23 cellular contexts compared by ENCODE assay signal in genomic region chr2:46146866-46147502, GRCh38.
DNase-seq lines count a peak whose midpoint lies in the region; ATAC-seq and TF ChIP-seq lines count a peak whose summit lies in the region.
"Had no signal": no experiment of that assay in that cellular context is flagged by ENCODE, and none has a peak within 500 bp of the region (broad histone marks: within the 10 kb centered on the region; RNA-seq: fewer than 3 reads in every experiment).

No MANE protein-coding gene starts in this region.

- peak overlapping the region; percentile 48 for H3K4me2 ChIP-seq in Karpas-422 (ENCODE audit: low read depth, low read length, poor library complexity, severe bottlenecking)

- H3K36me3 Mint-ChIP-seq in activated naive CD8-positive, alpha-beta T cell treated with anti-CD3 and anti-CD28 coated beads, Interleukin-2, amount 10 ng/mL, durations not matched to agents 7 days and 5 days = no peaks in the 10 kb centered on the region
- peaks cover 12 to 38% of the 10 kb centered on the region in 2 donors for H3K36me3 Mint-ChIP-seq in stimulated activated naive B cell treated with anti-CD40 and anti-IgM and Interleukin-4, amounts not matched to agents 10 μg/mL and 1 μg/mL and 100 μg/mL, for 72 hours
- peaks cover 12% of the 10 kb centered on the region for H3K36me3 Mint-ChIP-seq in CD4-positive, alpha-beta T cell (ENCODE audit: low read depth)

- no peaks in the 10 kb centered on the region for H3K9me3 Mint-ChIP-seq in activated naive CD8-positive, alpha-beta T cell treated with anti-CD3 and anti-CD28 coated beads, Interleukin-2, amount 10 ng/mL, durations not matched to agents 7 days and 5 days
- H3K9me3 Mint-ChIP-seq in stimulated activated naive B cell treated with anti-CD40 and anti-IgM and Interleukin-4, amounts not matched to agents 10 μg/mL and 1 μg/mL and 100 μg/mL, for 72 hours = no peaks in the 10 kb centered on the region
- no peaks in the 10 kb centered on the region for H3K9me3 Mint-ChIP-seq in CD4-positive, alpha-beta T cell
- H3K9me3 Mint-ChIP-seq: naive thymus-derived CD8-positive, alpha-beta T cell; T-helper 1 cell treated with Interleukin-12 subunit alpha and Interleukin-12 subunit beta and Interleukin-4 antibody, amounts not matched to agents 30 μg/mL and 1 μg/mL, for 36 hours had no signal

- H3K36me3 ChIP-seq in left ventricle myocardium inferior (peaks cover under 1% of the 10 kb centered on the region), Karpas-422 (ENCODE audit: insufficient read depth, low read length) (peaks cover 17% of the 10 kb centered on the region; the same call in 1 of the 2 replicates)
- H3K36me3 ChIP-seq: adrenal gland had no signal

- H3K9me3 ChIP-seq in left ventricle myocardium inferior (replicated peaks) = no peaks in the 10 kb centered on the region
- H3K9me3 ChIP-seq in right cardiac atrium (ENCODE audit: control insufficient read depth, low read length) = no peaks in the 10 kb centered on the region
- H3K9me3 ChIP-seq in Karpas-422 (ENCODE audit: low read length) = no peaks in the 10 kb centered on the region
- H3K9me3 ChIP-seq in CD4-positive, alpha-beta T cell (ENCODE audit: control insufficient read depth, low read length) = no peaks in the 10 kb centered on the region
- H3K9me3 ChIP-seq: adrenal gland, tibial artery had no signal

- POLR2A ChIA-PET in activated naive CD8-positive, alpha-beta T cell treated with anti-CD3 and anti-CD28 coated beads, Interleukin-2, amount 10 ng/mL, durations not matched to agents 7 days and 5 days (lab: Charles Lee) = no interaction called here
- POLR2A ChIA-PET in CD4-positive, alpha-beta T cell (lab: Charles Lee) = no interaction called here

- no peaks in the 10 kb centered on the region for H3K27me3 Mint-ChIP-seq in activated naive CD8-positive, alpha-beta T cell treated with anti-CD3 and anti-CD28 coated beads, Interleukin-2, amount 10 ng/mL, durations not matched to agents 7 days and 5 days
- no peaks in the 10 kb centered on the region for H3K27me3 Mint-ChIP-seq in stimulated activated naive B cell treated with anti-CD40 and anti-IgM and Interleukin-4, amounts not matched to agents 10 μg/mL and 1 μg/mL and 100 μg/mL, for 72 hours
- H3K27me3 Mint-ChIP-seq in CD4-positive, alpha-beta T cell = no peaks in the 10 kb centered on the region
- H3K27me3 Mint-ChIP-seq: naive thymus-derived CD8-positive, alpha-beta T cell had no signal

- no peak for TF ChIP-seq CTCF in left ventricle myocardium inferior (IDR thresholded peaks at IDR 0.05; ENCODE audit: borderline replicate concordance)
- no peak for TF ChIP-seq CTCF in CD4-positive, alpha-beta T cell (IDR thresholded peaks at IDR 0.05)

- H3K27ac Mint-ChIP-seq in activated naive CD8-positive, alpha-beta T cell treated with anti-CD3 and anti-CD28 coated beads, Interleukin-2, amount 10 ng/mL, durations not matched to agents 7 days and 5 days = no peak overlapping the region
- peak overlapping the region; percentile 56 for H3K27ac Mint-ChIP-seq in stimulated activated naive B cell treated with anti-CD40 and anti-IgM and Interleukin-4, amounts not matched to agents 10 μg/mL and 1 μg/mL and 100 μg/mL, for 72 hours
- no peak overlapping the region for H3K27ac Mint-ChIP-seq in CD4-positive, alpha-beta T cell
- H3K27ac Mint-ChIP-seq: T-helper 1 cell treated with Interleukin-12 subunit alpha and Interleukin-12 subunit beta and Interleukin-4 antibody, amounts not matched to agents 30 μg/mL and 1 μg/mL, for 36 hours had no signal

- H3K4me1 ChIP-seq in left ventricle myocardium inferior (peaks cover 37% of the 10 kb centered on the region), right cardiac atrium (ENCODE audit: control insufficient read depth, insufficient read depth, low read length) (peaks cover 6% of the 10 kb centered on the region), Karpas-422 (ENCODE audit: low read length) (peaks cover 58% of the 10 kb centered on the region)

- H3K4me3 Mint-ChIP-seq in activated naive CD8-positive, alpha-beta T cell treated with anti-CD3 and anti-CD28 coated beads, Interleukin-2, amount 10 ng/mL, durations not matched to agents 7 days and 5 days = peak overlapping the region; percentile 11
- no peak overlapping the region for H3K4me3 Mint-ChIP-seq in stimulated activated naive B cell treated with anti-CD40 and anti-IgM and Interleukin-4, amounts not matched to agents 10 μg/mL and 1 μg/mL and 100 μg/mL, for 72 hours
- no peak overlapping the region for H3K4me3 Mint-ChIP-seq in CD4-positive, alpha-beta T cell
- H3K4me3 Mint-ChIP-seq: naive thymus-derived CD8-positive, alpha-beta T cell; T-helper 1 cell treated with Interleukin-12 subunit alpha and Interleukin-12 subunit beta and Interleukin-4 antibody, amounts not matched to agents 30 μg/mL and 1 μg/mL, for 36 hours had no signal

- H3K9me2 ChIP-seq in Karpas-422 (replicated peaks; ENCODE audit: insufficient read depth, low read length) = no peaks in the 10 kb centered on the region

- no peak overlapping the region for H2AFZ ChIP-seq in Karpas-422 (ENCODE audit: low read length)

- H3K27ac ChIP-seq in left ventricle myocardium inferior (replicated peaks) = peak overlapping the region; percentile 54
- H3K27ac ChIP-seq in right cardiac atrium (ENCODE audit: low read length) = no peak overlapping the region
- H3K27ac ChIP-seq in Karpas-422 (ENCODE audit: low read length) = peak overlapping the region; percentile 93
- no peak overlapping the region for H3K27ac ChIP-seq in CD4-positive, alpha-beta T cell (ENCODE audit: low read depth, low read length)
- H3K27ac ChIP-seq: adrenal gland, epithelial cell of prostate, tibial artery had no signal

- H3K4me3 ChIP-seq in left ventricle myocardium inferior (no peak overlapping the region), right cardiac atrium (ENCODE audit: low read length) (no peak overlapping the region), Karpas-422 (ENCODE audit: low read length) (peak overlapping the region; percentile 26; the same call in 1 of the 2 replicates)
- H3K4me3 ChIP-seq: adrenal gland, tibial artery had no signal

- H3K27me3 ChIP-seq in left ventricle myocardium inferior (ENCODE audit: low read depth) (no peaks in the 10 kb centered on the region), right cardiac atrium (ENCODE audit: control insufficient read depth, insufficient read depth) (no peaks in the 10 kb centered on the region), Karpas-422 (ENCODE audit: low read length) (no peaks in the 10 kb centered on the region)
- H3K27me3 ChIP-seq in CD4-positive, alpha-beta T cell (ENCODE audit: control insufficient read depth, insufficient read depth, low read length) = no peaks in the 10 kb centered on the region
- H3K27me3 ChIP-seq: adrenal gland, tibial artery had no signal

- peak overlapping the region; percentile 50; the same call in 1 of the 2 replicates for H3K9ac ChIP-seq in Karpas-422 (ENCODE audit: low read length)

- DNase-seq in left ventricle myocardium inferior (no peak), right cardiac atrium (no peak), Karpas-422 (peak; percentile 48), glomerular visceral epithelial cell (ENCODE audit: extremely low spot score) (no peak)
- DNase-seq in activated naive CD8-positive, alpha-beta T cell treated with anti-CD3 and anti-CD28 coated beads, Interleukin-2, amount 10 ng/mL, durations not matched to agents 7 days and 5 days = no peak
- no peak for DNase-seq in stimulated activated naive B cell treated with anti-CD40 and anti-IgM and Interleukin-4, amounts not matched to agents 10 μg/mL and 1 μg/mL and 100 μg/mL, for 72 hours
- no peak for DNase-seq in CD4-positive, alpha-beta T cell
- DNase-seq: activated CD4-positive, alpha-beta T cell treated with anti-CD3 and anti-CD28 coated beads, Interleukin-2, amount 50 U/mL, for 48 hours; adrenal gland; foreskin fibroblast; GOT3; hippocampal formation; mesendoderm; naive thymus-derived CD8-positive, alpha-beta T cell; NCI-H2029 treated with DMSO at 0.1 percent for 48 hours; NCI-H446 treated with DMSO at 0.1 percent for 48 hours; NK-92 treated with Interleukin-12 subunit alpha and Interleukin-12 subunit beta, amount 100 ng/mL, for 24 hours; SHP77 treated with DMSO at 0.1 percent for 48 hours; stimulated activated naive CD4-positive, alpha-beta T cell treated with Interleukin-2 at 50 U/mL for 16 hours; tibial artery had no signal

- H3K4me1 Mint-ChIP-seq in activated naive CD8-positive, alpha-beta T cell treated with anti-CD3 and anti-CD28 coated beads, Interleukin-2, amount 10 ng/mL, durations not matched to agents 7 days and 5 days = peaks cover 38% of the 10 kb centered on the region
- peaks cover 3 to 10% of the 10 kb centered on the region in 2 donors for H3K4me1 Mint-ChIP-seq in stimulated activated naive B cell treated with anti-CD40 and anti-IgM and Interleukin-4, amounts not matched to agents 10 μg/mL and 1 μg/mL and 100 μg/mL, for 72 hours
- no peaks in the 10 kb centered on the region for H3K4me1 Mint-ChIP-seq in CD4-positive, alpha-beta T cell (ENCODE audit: low read depth)

- ATAC-seq in right cardiac atrium (no peak), GM19035 (IDR thresholded peaks at IDR 0.05; ENCODE audit: unreplicated experiment) (no peak)
- ATAC-seq in activated naive CD8-positive, alpha-beta T cell treated with anti-CD3 and anti-CD28 coated beads, Interleukin-2, amount 10 ng/mL, durations not matched to agents 7 days and 5 days (ENCODE audit: low read depth) = peak; percentile 39
- peak; percentile 34 to 46 for ATAC-seq in stimulated activated naive B cell treated with anti-CD40 and anti-IgM and Interleukin-4, amounts not matched to agents 10 μg/mL and 1 μg/mL and 100 μg/mL, for 72 hours (replicated peaks)
- no peak for ATAC-seq in CD4-positive, alpha-beta T cell (ENCODE audit: poor library complexity)
- ATAC-seq: naive thymus-derived CD8-positive, alpha-beta T cell had no signal

- H4K20me1 ChIP-seq in Karpas-422 (ENCODE audit: insufficient read depth, low read depth, low read length) = no peaks in the 10 kb centered on the region

- H3K79me2 ChIP-seq in Karpas-422 (ENCODE audit: low read length) = peaks cover 7% of the 10 kb centered on the region; the same call in 1 of the 2 replicates

- intact Hi-C loops in left ventricle myocardium inferior (cut with micrococcal nuclease) (no loop called here), right cardiac atrium (cut with DNase I) (no loop called here)
- intact Hi-C loops in CD4-positive, alpha-beta T cell (cut with DNase I, micrococcal nuclease) = no loop called here

- 71% methylated on average over 4 of the region's 4 CpGs for WGBS in right cardiac atrium

- CTCF ChIA-PET in CD4-positive, alpha-beta T cell (lab: Charles Lee) = no interaction called here

Comparison
In these comparisons a context has a peak if more than half of its experiments do, and no peak if none do; other contexts are left out.
1. H3K27ac ChIP-seq: peak in left ventricle myocardium inferior (single experiment) and Karpas-422 (single experiment); none in right cardiac atrium (single experiment) and CD4-positive, alpha-beta T cell (single experiment).
2. ATAC-seq: peak in activated naive CD8-positive, alpha-beta T cell treated with anti-CD3 and anti-CD28 coated beads, Interleukin-2, amount 10 ng/mL, durations not matched to agents 7 days and 5 days (single experiment) and stimulated activated naive B cell treated with anti-CD40 and anti-IgM and Interleukin-4, amounts not matched to agents 10 μg/mL and 1 μg/mL and 100 μg/mL, for 72 hours (2 of 2); none in right cardiac atrium (0 of 2), GM19035 (single experiment) and CD4-positive, alpha-beta T cell (single experiment).